Comparison of ENCODE assay signal across 9 cellular contexts in genomic region chr1:155051342-155051776, GRCh38. TPM values are rescaled to one million over a fixed set of nuclear protein-coding genes. Genes with fewer than 3 reads are reported as not detected.
DNase-seq lines count a peak whose midpoint lies in the region; ATAC-seq and TF ChIP-seq lines count a peak whose summit lies in the region.
"Had no signal": no experiment of that assay in that cellular context is flagged by ENCODE, and none has a peak within 500 bp of the region (broad histone marks: within the 10 kb centered on the region; RNA-seq: fewer than 3 reads in every experiment).

No MANE protein-coding gene starts in this region.

- H3K36me3 ChIP-seq in ES-I3 (ENCODE audit: insufficient read depth, low read length) (no peaks in the 10 kb centered on the region), body of pancreas (replicated peaks in 1 of 2; ENCODE audit: insufficient read depth in 1 of 2, low read depth in 2 of 2) (no peaks in the 10 kb centered on the region), upper lobe of left lung (peaks cover 0 to 26% (median 19%) of the 10 kb centered on the region in 4 donors)

- peak overlapping the region; percentile 78 for H3K9ac ChIP-seq in ES-I3 (ENCODE audit: low read depth, low read length)

- TF ChIP-seq POLR2A in body of pancreas (IDR thresholded peaks at IDR 0.05) = peak; percentile 34 to 61 (median 50)
- TF ChIP-seq POLR2A in lower leg skin (IDR thresholded peaks at IDR 0.05) = no peak
- peak in 2 of 4 donors; percentile 7 to 60 for TF ChIP-seq POLR2A in upper lobe of left lung (IDR thresholded peaks at IDR 0.05)

- H3K4me3 ChIP-seq in body of pancreas = peak overlapping the region; percentile 32 to 47
- peak overlapping the region; percentile 84 for H3K4me3 ChIP-seq in lower leg skin (ENCODE audit: low read depth, poor library complexity, severe bottlenecking)
- peak overlapping the region; percentile 83 to 94 (median 84) for H3K4me3 ChIP-seq in upper lobe of left lung

- H3K9me3 ChIP-seq in ES-I3 (ENCODE audit: control insufficient read depth, insufficient read depth, low read length) (no peaks in the 10 kb centered on the region), body of pancreas (no peaks in the 10 kb centered on the region), upper lobe of left lung (no peaks in the 10 kb centered on the region)

- intact Hi-C loops in body of pancreas (cut with DNase I) (no loop called here), lower leg skin (cut with DNase I; ENCODE audit: low total_unique reads) (loop anchor here (5.0 to 10.0 kb wide), 2 partner anchors 97 to 144 kb away; partner anchors contain the start of gene PBXIP1)

- WGBS in body of pancreas, 2 donors = 0 to 2% methylated on average over 9 to 26 of the region's 31 CpGs
- 2 to 3% methylated on average over 7 to 19 of the region's 31 CpGs for WGBS in lower leg skin, 2 donors
- 0% methylated on average over 17 to 29 of the region's 31 CpGs for WGBS in upper lobe of left lung, 2 donors

- TF ChIP-seq EP300 in upper lobe of left lung (IDR thresholded peaks at IDR 0.05) = no peak

- DNase-seq in body of pancreas = no peak
- DNase-seq in lower leg skin (ENCODE audit: low spot score in 2 of 2) = no peak
- no peak for DNase-seq in upper lobe of left lung
- no peak for DNase-seq in NCI-H69 (lab: John Stamatoyannopoulos, UW)
- no peak for DNase-seq in DMS153 treated with DMSO at 0.1 percent for 48 hours (lab: John Stamatoyannopoulos, UW; ENCODE audit: unreplicated experiment)

- TF ChIP-seq CTCF in body of pancreas (IDR thresholded peaks at IDR 0.05) = no peak
- no peak for TF ChIP-seq CTCF in lower leg skin (IDR thresholded peaks at IDR 0.05)
- TF ChIP-seq CTCF in upper lobe of left lung (IDR thresholded peaks at IDR 0.05) = no peak

- ATAC-seq in HG03280 (IDR thresholded peaks at IDR 0.05; ENCODE audit: unreplicated experiment) (peak; percentile 11), body of pancreas (peak; percentile 7), upper lobe of left lung (ENCODE audit: low FRiP score in 2 of 2) (peak; percentile 14 to 17), GM21367 (IDR thresholded peaks at IDR 0.05; ENCODE audit: unreplicated experiment) (no peak)

- no peaks in the 10 kb centered on the region for H3K27me3 ChIP-seq in body of pancreas
- no peaks in the 10 kb centered on the region for H3K27me3 ChIP-seq in upper lobe of left lung

- peaks cover 11% of the 10 kb centered on the region; the same call in 1 of the 2 replicates for H3K4me1 ChIP-seq in ES-I3 (ENCODE audit: insufficient read depth, low read length)
- peaks cover 31% of the 10 kb centered on the region for H3K4me1 ChIP-seq in body of pancreas
- H3K4me1 ChIP-seq in upper lobe of left lung = peaks cover 25 to 52% (median 35%) of the 10 kb centered on the region in 4 donors

- H3K27ac ChIP-seq in body of pancreas (peak overlapping the region; percentile 74 to 93 (median 86)), upper lobe of left lung (peak overlapping the region; percentile 93 to 95 (median 94))

RNA-seq across cellular contexts. Expression of gene ADAM15, which starts 0.2 kb away (rescaled TPM):
- 10 to 100 TPM; 37.2 to 48.5 TPM for total RNA-seq in body of pancreas
- 100 to 1,000 TPM; 232 to 289 (median 279) TPM for total RNA-seq in lower leg skin
- 100 to 1,000 TPM in 4 of 6 donors, 10 to 100 TPM in 2; 52.1 to 246 (median 106) TPM for total RNA-seq in upper lobe of left lung

RNA-seq across cellular contexts. Expression of gene EFNA4, which starts 12.2 kb away (rescaled TPM):
- total RNA-seq in body of pancreas (1 to 10 TPM; 4.7 to 5.6 TPM), lower leg skin (10 to 100 TPM; 29.5 to 66.6 (median 52.9) TPM), upper lobe of left lung (1 to 10 TPM; 2.8 to 8.1 (median 7.0) TPM)

RNA-seq across cellular contexts. Expression of gene DCST1, which starts 17.7 kb away (rescaled TPM):
- total RNA-seq in body of pancreas (not detected), lower leg skin (1 to 10 TPM in 2 of 4 donors, under 1 TPM in 2; 0.38 to 3.6 (median 0.87) TPM), upper lobe of left lung (under 1 TPM in 1 of 6 donors, not detected in 5; 0.89 TPM)
- total RNA-seq: NCI-H460 had no signal

RNA-seq across cellular contexts. Expression of gene DCST2, which starts 17.8 kb away (rescaled TPM):
- total RNA-seq in body of pancreas (1 to 10 TPM in 1 of 2 donors, under 1 TPM in 1; 0.33 to 1.8 TPM), lower leg skin (10 to 100 TPM in 1 of 4 donors, 1 to 10 TPM in 3; 3.8 to 11.5 (median 6.3) TPM), upper lobe of left lung (1 to 10 TPM in 4 of 6 donors, under 1 TPM in 2; 0.49 to 2.1 (median 1.1) TPM)

RNA-seq across cellular contexts. Expression of gene EFNA3, which starts 27.3 kb away (rescaled TPM):
- 1 to 10 TPM in 1 of 2 donors, not detected in 1; 1.8 TPM for total RNA-seq in body of pancreas
- total RNA-seq in lower leg skin = 100 to 1,000 TPM; 111 to 150 (median 129) TPM
- total RNA-seq in upper lobe of left lung = 1 to 10 TPM in 4 of 6 donors, under 1 TPM in 2; 0.33 to 2.1 (median 1.4) TPM

Comparison
In these comparisons a context has a peak if more than half of its experiments do, and no peak if none do; other contexts are left out.
1. POLR2A ChIP-seq: peak in body of pancreas (3 of 3); none in lower leg skin (0 of 2).
2. Peak in every context shown above with its lines, with median percentiles within 50 percentile points of each other: H3K4me3 ChIP-seq.